In genomic region chrY:2787600-2787999, GRCh38 we compare ENCODE assay signal across 17 cellular contexts. TPM values are rescaled to one million over a fixed set of nuclear protein-coding genes. Genes with fewer than 3 reads are reported as not detected.
DNase-seq lines count a peak whose midpoint lies in the region; ATAC-seq, FAIRE-seq and TF ChIP-seq lines count a peak whose summit lies in the region.
"Had no signal": no experiment of that assay in that cellular context is flagged by ENCODE, and none has a peak within 500 bp of the region (broad histone marks: within the 10 kb centered on the region; RNA-seq: fewer than 3 reads in every experiment).

TSS of gene SRY (minus strand) at chrY:2787682. CDS start at chrY:2787603, 79 bp downstream.

- H3K9me3 Mint-ChIP-seq in T-helper 1 cell treated with Interleukin-12 subunit alpha and Interleukin-12 subunit beta and Interleukin-4 antibody, amounts not matched to agents 30 μg/mL and 1 μg/mL, for 36 hours, result no peaks in the 10 kb centered on the region
- H3K9me3 Mint-ChIP-seq in activated CD8-positive, alpha-beta T cell treated with anti-CD3 and anti-CD28 coated beads for 36 hours, result no peaks in the 10 kb centered on the region

- H3K36me3 ChIP-seq in trophoblast cell (ENCODE audit: control insufficient read depth in 1 of 2, insufficient read depth in 2 of 2, low read length in 2 of 2), result no peaks in the 10 kb centered on the region

- H3K4me1 Mint-ChIP-seq in T-helper 1 cell treated with Interleukin-12 subunit alpha and Interleukin-12 subunit beta and Interleukin-4 antibody, amounts not matched to agents 30 μg/mL and 1 μg/mL, for 36 hours (ENCODE audit: low read depth), result peaks cover 9% of the 10 kb centered on the region
- peaks cover 7% of the 10 kb centered on the region for H3K4me1 Mint-ChIP-seq in activated CD8-positive, alpha-beta T cell treated with anti-CD3 and anti-CD28 coated beads for 36 hours (ENCODE audit: low read depth)

- ATAC-seq in activated CD8-positive, alpha-beta T cell treated with anti-CD3 and anti-CD28 coated beads for 36 hours, result no peak
- ATAC-seq in GM19324 (IDR thresholded peaks at IDR 0.05; ENCODE audit: low FRiP score, unreplicated experiment), result no peak

- CTCF ChIA-PET in activated CD8-positive, alpha-beta T cell treated with anti-CD3 and anti-CD28 coated beads for 36 hours (lab: Charles Lee), result interaction anchor here (1.4 kb wide), 1 partner anchor 13 kb away, joined by 5 read pairs; no protein-coding TSS in a partner anchor

- no peak for FAIRE-seq in GM19239 (lab: Jason Lieb, UNC)
- FAIRE-seq: GM12892 had no signal

- peak within 1 kb of the TSS; percentile 64 for H3K4me3 Mint-ChIP-seq in T-helper 1 cell treated with Interleukin-12 subunit alpha and Interleukin-12 subunit beta and Interleukin-4 antibody, amounts not matched to agents 30 μg/mL and 1 μg/mL, for 36 hours
- peak within 1 kb of the TSS; percentile 34 for H3K4me3 Mint-ChIP-seq in activated CD8-positive, alpha-beta T cell treated with anti-CD3 and anti-CD28 coated beads for 36 hours

- H4K8ac ChIP-seq in trophoblast cell (ENCODE audit: low read depth, low read length), result no peak within 1 kb of the TSS

- no CpG with 5 or more reads among the region's 9 CpGs for WGBS in trophoblast cell (ENCODE audit: extremely low coverage, insufficient coverage, insufficient read length)

- intact Hi-C loops in activated CD8-positive, alpha-beta T cell treated with anti-CD3 and anti-CD28 coated beads for 36 hours (cut with micrococcal nuclease), result no loop called here

- no peak within 1 kb of the TSS for H3K18ac ChIP-seq in trophoblast cell (ENCODE audit: low read length)

- no peak within 1 kb of the TSS for H2BK12ac ChIP-seq in trophoblast cell (ENCODE audit: low read length)

- H4K91ac ChIP-seq in trophoblast cell (ENCODE audit: low read depth, low read length), result no peak within 1 kb of the TSS

- H3K4me2 ChIP-seq in trophoblast cell (ENCODE audit: low read length), result peak within 1 kb of the TSS; percentile 56

- H2AK5ac ChIP-seq in trophoblast cell (ENCODE audit: low read length), result no peak within 1 kb of the TSS

- no peaks in the 10 kb centered on the region for H3K9me3 ChIP-seq in trophoblast cell (ENCODE audit: insufficient read depth, low read depth, low read length)

- no peak for DNase-seq in T-helper 1 cell
- no peak for DNase-seq in activated CD8-positive, alpha-beta T cell treated with anti-CD3 and anti-CD28 coated beads for 36 hours
- no peak for DNase-seq in epithelial cell of esophagus (ENCODE audit: low read depth)
- DNase-seq in trophoblast cell, result no peak
- DNase-seq in GM19239 (ENCODE audit: insufficient read length, low spot score), result no peak
- no peak for DNase-seq in KBM-7
- DNase-seq: activated CD4-positive, alpha-beta T cell treated with anti-CD3 and anti-CD28 coated beads, Interleukin-2, amount 50 U/mL, for 1 hour; effector memory CD4-positive, alpha-beta T cell; islet precursor cell; NCI-H1048 had no signal

- H3K9ac ChIP-seq in trophoblast cell (ENCODE audit: low read length), result no peak within 1 kb of the TSS

- H3K4me1 ChIP-seq in trophoblast cell (ENCODE audit: control insufficient read depth in 1 of 2, insufficient read depth in 2 of 2, low read length in 2 of 2), result no peaks in the 10 kb centered on the region

- H3K4ac ChIP-seq in trophoblast cell (ENCODE audit: low read depth, low read length), result no peak within 1 kb of the TSS

- no peak within 1 kb of the TSS for H3K14ac ChIP-seq in trophoblast cell (ENCODE audit: low read length)

- no peak within 1 kb of the TSS for H2BK120ac ChIP-seq in trophoblast cell (ENCODE audit: insufficient read depth, low read length, poor library complexity)

- H3K4me3 ChIP-seq in epithelial cell of esophagus (ENCODE audit: low read length), result peak within 1 kb of the TSS; percentile 36
- H3K4me3 ChIP-seq in trophoblast cell (ENCODE audit: low read depth, low read length), result peak within 1 kb of the TSS; percentile 7

- H3K79me1 ChIP-seq in trophoblast cell (ENCODE audit: low read length), result no peaks in the 10 kb centered on the region

- H3K79me2 ChIP-seq in trophoblast cell (ENCODE audit: control insufficient read depth, insufficient read depth, low read length, poor library complexity), result no peaks in the 10 kb centered on the region

- no peak within 1 kb of the TSS for H3K27ac Mint-ChIP-seq in T-helper 1 cell treated with Interleukin-12 subunit alpha and Interleukin-12 subunit beta and Interleukin-4 antibody, amounts not matched to agents 30 μg/mL and 1 μg/mL, for 36 hours
- H3K27ac Mint-ChIP-seq in activated CD8-positive, alpha-beta T cell treated with anti-CD3 and anti-CD28 coated beads for 36 hours, result no peak within 1 kb of the TSS

- H2BK5ac ChIP-seq in trophoblast cell (ENCODE audit: low read depth, low read length, poor library complexity), result no peak within 1 kb of the TSS

- H4K12ac ChIP-seq in trophoblast cell (ENCODE audit: low read depth, low read length), result no peak within 1 kb of the TSS

- peaks cover 43% of the 10 kb centered on the region for H3K27me3 Mint-ChIP-seq in T-helper 1 cell treated with Interleukin-12 subunit alpha and Interleukin-12 subunit beta and Interleukin-4 antibody, amounts not matched to agents 30 μg/mL and 1 μg/mL, for 36 hours (ENCODE audit: low read depth)
- H3K27me3 Mint-ChIP-seq in activated CD8-positive, alpha-beta T cell treated with anti-CD3 and anti-CD28 coated beads for 36 hours, result peaks cover 28% of the 10 kb centered on the region

- no peaks in the 10 kb centered on the region for H3K27me3 ChIP-seq in trophoblast cell (ENCODE audit: insufficient read depth, low read length)

- H3K36me3 Mint-ChIP-seq in T-helper 1 cell treated with Interleukin-12 subunit alpha and Interleukin-12 subunit beta and Interleukin-4 antibody, amounts not matched to agents 30 μg/mL and 1 μg/mL, for 36 hours (ENCODE audit: low read depth), result peaks cover 4% of the 10 kb centered on the region
- peaks cover 1% of the 10 kb centered on the region for H3K36me3 Mint-ChIP-seq in activated CD8-positive, alpha-beta T cell treated with anti-CD3 and anti-CD28 coated beads for 36 hours (ENCODE audit: low read depth)

- TF ChIP-seq CTCF in activated CD8-positive, alpha-beta T cell treated with anti-CD3 and anti-CD28 coated beads for 36 hours (IDR thresholded peaks at IDR 0.05), result no peak
- no peak for TF ChIP-seq CTCF in epithelial cell of esophagus (IDR thresholded peaks at IDR 0.05; ENCODE audit: insufficient read depth, low read depth, low read length, missing control alignments)

- no peak within 1 kb of the TSS for H2AFZ ChIP-seq in trophoblast cell (ENCODE audit: insufficient read depth, low read length, poor library complexity)

- no peak within 1 kb of the TSS for H3K23ac ChIP-seq in trophoblast cell (ENCODE audit: low read length)

- in situ Hi-C loops in KBM-7 (cut with MboI; ENCODE audit: low pct_unique_long_range_greater_than_20kb, low sequenced_read_pairs), result no loop called here

- no peak within 1 kb of the TSS for H3K27ac ChIP-seq in trophoblast cell (ENCODE audit: low read depth, low read length)
- H3K27ac ChIP-seq: 22Rv1 had no signal

- POLR2A ChIA-PET in activated CD8-positive, alpha-beta T cell treated with anti-CD3 and anti-CD28 coated beads for 36 hours (lab: Charles Lee), result no interaction called here

RNA-seq across cellular contexts. Expression of gene SRY, which starts in this region (rescaled TPM):
- not detected for total RNA-seq in activated CD8-positive, alpha-beta T cell treated with anti-CD3 and anti-CD28 coated beads for 36 hours
- polyA plus RNA-seq in trophoblast cell (2013), result 0.05 TPM in 1 of 2 replicates, not detected in the other
- total RNA-seq: mononuclear cell; osteocyte; T-helper 2 cell treated with Interferon-gamma antibody and Interleukin-4, amounts not matched to agents 100 ng/mL and 5 ng/mL, for 36 hours had no signal
